1 cellular context compared by ENCODE assay signal in the genomic region with DNA sequence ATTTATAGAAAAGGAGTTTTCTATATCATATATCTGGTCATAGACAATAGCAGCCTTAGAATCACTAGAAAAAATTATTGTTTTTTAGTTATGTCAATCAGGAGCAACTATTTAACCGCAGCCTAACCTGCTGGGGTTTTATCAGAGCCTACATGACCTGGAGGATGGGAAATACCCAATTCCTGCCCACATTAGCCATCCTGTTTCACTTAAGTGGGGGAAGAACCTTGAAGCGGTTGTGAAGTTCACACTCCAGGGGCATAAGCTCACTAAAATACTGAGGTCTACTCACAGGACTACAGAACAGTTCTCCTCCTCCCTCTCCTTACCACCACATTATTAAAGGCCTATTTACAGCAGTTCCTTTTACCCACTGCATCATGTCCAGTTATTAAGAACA.
TF ChIP-seq lines count a peak whose summit lies in the region.

No MANE protein-coding gene starts in this region.

TF ChIP-seq in liver, 16 proteins besides CTCF, POLR2A, EP300 and RAD21 (continued from another document):
- no peak for TF ChIP-seq HNF4G (IDR thresholded peaks at IDR 0.05)
- TF ChIP-seq YY1 (IDR thresholded peaks at IDR 0.05), result no peak
- no peak for TF ChIP-seq RXRA (IDR thresholded peaks at IDR 0.05)
- no peak for TF ChIP-seq FOXA2 (IDR thresholded peaks at IDR 0.05)
- no peak for TF ChIP-seq HNF4A (conservative IDR thresholded peaks at IDR 0.05)
- TF ChIP-seq, protein P1, sequence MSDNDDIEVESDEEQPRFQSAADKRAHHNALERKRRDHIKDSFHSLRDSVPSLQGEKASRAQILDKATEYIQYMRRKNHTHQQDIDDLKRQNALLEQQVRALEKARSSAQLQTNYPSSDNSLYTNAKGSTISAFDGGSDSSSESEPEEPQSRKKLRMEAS (IDR thresholded peaks at IDR 0.05), result no peak
- TF ChIP-seq GABPA (IDR thresholded peaks at IDR 0.05 in 1 of 2, conservative IDR thresholded peaks at IDR 0.05 in 1 of 2), result no peak
- TF ChIP-seq, protein P2, sequence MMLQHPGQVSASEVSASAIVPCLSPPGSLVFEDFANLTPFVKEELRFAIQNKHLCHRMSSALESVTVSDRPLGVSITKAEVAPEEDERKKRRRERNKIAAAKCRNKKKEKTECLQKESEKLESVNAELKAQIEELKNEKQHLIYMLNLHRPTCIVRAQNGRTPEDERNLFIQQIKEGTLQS (IDR thresholded peaks at IDR 0.05), result no peak
- TF ChIP-seq, protein P3, sequence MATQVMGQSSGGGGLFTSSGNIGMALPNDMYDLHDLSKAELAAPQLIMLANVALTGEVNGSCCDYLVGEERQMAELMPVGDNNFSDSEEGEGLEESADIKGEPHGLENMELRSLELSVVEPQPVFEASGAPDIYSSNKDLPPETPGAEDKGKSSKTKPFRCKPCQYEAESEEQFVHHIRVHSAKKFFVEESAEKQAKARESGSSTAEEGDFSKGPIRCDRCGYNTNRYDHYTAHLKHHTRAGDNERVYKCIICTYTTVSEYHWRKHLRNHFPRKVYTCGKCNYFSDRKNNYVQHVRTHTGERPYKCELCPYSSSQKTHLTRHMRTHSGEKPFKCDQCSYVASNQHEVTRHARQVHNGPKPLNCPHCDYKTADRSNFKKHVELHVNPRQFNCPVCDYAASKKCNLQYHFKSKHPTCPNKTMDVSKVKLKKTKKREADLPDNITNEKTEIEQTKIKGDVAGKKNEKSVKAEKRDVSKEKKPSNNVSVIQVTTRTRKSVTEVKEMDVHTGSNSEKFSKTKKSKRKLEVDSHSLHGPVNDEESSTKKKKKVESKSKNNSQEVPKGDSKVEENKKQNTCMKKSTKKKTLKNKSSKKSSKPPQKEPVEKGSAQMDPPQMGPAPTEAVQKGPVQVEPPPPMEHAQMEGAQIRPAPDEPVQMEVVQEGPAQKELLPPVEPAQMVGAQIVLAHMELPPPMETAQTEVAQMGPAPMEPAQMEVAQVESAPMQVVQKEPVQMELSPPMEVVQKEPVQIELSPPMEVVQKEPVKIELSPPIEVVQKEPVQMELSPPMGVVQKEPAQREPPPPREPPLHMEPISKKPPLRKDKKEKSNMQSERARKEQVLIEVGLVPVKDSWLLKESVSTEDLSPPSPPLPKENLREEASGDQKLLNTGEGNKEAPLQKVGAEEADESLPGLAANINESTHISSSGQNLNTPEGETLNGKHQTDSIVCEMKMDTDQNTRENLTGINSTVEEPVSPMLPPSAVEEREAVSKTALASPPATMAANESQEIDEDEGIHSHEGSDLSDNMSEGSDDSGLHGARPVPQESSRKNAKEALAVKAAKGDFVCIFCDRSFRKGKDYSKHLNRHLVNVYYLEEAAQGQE (IDR thresholded peaks at IDR 0.05), result no peak
- TF ChIP-seq NR2F2 (IDR thresholded peaks at IDR 0.05), result no peak
- TF ChIP-seq SP1 (IDR thresholded peaks at IDR 0.05), result no peak
- TF ChIP-seq TAF1 (conservative IDR thresholded peaks at IDR 0.05), result no peak
